8 cellular contexts compared by ENCODE assay signal in genomic region chr4:85777908-85778808, GRCh38.
DNase-seq lines count a peak whose midpoint lies in the region; ATAC-seq, FAIRE-seq and TF ChIP-seq lines count a peak whose summit lies in the region.

No MANE protein-coding gene starts in this region.

- WGBS in pancreas, 2 donors: 15 to 19% methylated on average over 3 of the region's 3 CpGs

- peak overlapping the region; percentile 92 for H3K27ac Mint-ChIP-seq in chondrocyte (ENCODE audit: unreplicated experiment)

- no peaks in the 10 kb centered on the region for H3K36me3 ChIP-seq in pancreas

- no peaks in the 10 kb centered on the region for H3K9me3 Mint-ChIP-seq in chondrocyte (ENCODE audit: low read depth)

- H3K27me3 ChIP-seq in pancreas: no peaks in the 10 kb centered on the region

- H3K36me3 Mint-ChIP-seq in chondrocyte (ENCODE audit: low read depth): no peaks in the 10 kb centered on the region

- H3K4me3 Mint-ChIP-seq in chondrocyte (ENCODE audit: unreplicated experiment): peak overlapping the region; percentile 85

- peak overlapping the region in 1 of 4 donors; percentile 11 for H3K4me3 ChIP-seq in pancreas

- TF ChIP-seq CTCF in chondrocyte (IDR thresholded peaks at IDR 0.05) (no peak), pancreas (IDR thresholded peaks at IDR 0.05) (no peak)

- peaks cover 7 to 25% (median 20%) of the 10 kb centered on the region in 3 donors for H3K4me1 ChIP-seq in pancreas

- H3K4me1 Mint-ChIP-seq in chondrocyte (ENCODE audit: low read depth): peaks cover 43% of the 10 kb centered on the region

- DNase-seq in chondrocyte (ENCODE audit: low spot score) (no peak), pancreas (no peak), NCI-H446 (lab: John Stamatoyannopoulos, UW) (no peak), NCI-H2029 (lab: John Stamatoyannopoulos, UW) (no peak)
- DNase-seq in activated CD4-positive, alpha-beta T cell treated with anti-CD3 and anti-CD28 coated beads, Interleukin-2, amount 50 U/mL, for 48 hours: no peak
- DNase-seq in activated effector memory CD4-positive, alpha-beta T cell treated with Interleukin-2 at 50 U/mL for 16 hours: no peak

- ATAC-seq in GM19455 (IDR thresholded peaks at IDR 0.05; ENCODE audit: unreplicated experiment) (peak; percentile 83), HG03342 (IDR thresholded peaks at IDR 0.05; ENCODE audit: unreplicated experiment) (peak; percentile 81), pancreas (peak; percentile 18 to 63 (median 52))

- peak overlapping the region in 2 of 4 donors; percentile 55 to 64 for H3K27ac ChIP-seq in pancreas

- no peaks in the 10 kb centered on the region for H3K9me3 ChIP-seq in pancreas

- no peaks in the 10 kb centered on the region for H3K27me3 Mint-ChIP-seq in chondrocyte (ENCODE audit: low read depth)

- FAIRE-seq in pancreas (lab: Jason Lieb, UNC): no peak

- intact Hi-C loops in pancreas (cut with DNase I): no loop called here
